ENCODE assay signal across 1 cellular context in genomic region chr1:58769809-58770345, GRCh38.
TF ChIP-seq lines count a peak whose summit lies in the region.

No MANE protein-coding gene starts in this region.

TF ChIP-seq in GM12878, 131 proteins besides CTCF, POLR2A, EP300 and RAD21 (continued from another document):
- TF ChIP-seq CUX1 (IDR thresholded peaks at IDR 0.05; ENCODE audit: insufficient replicate concordance, low read depth, low read length) (no peak), JUNB (IDR thresholded peaks at IDR 0.05) (0 out of 2 replicates have a peak, but pooled peaks have one; percentile 14)
